7 cellular contexts compared by ENCODE assay signal in genomic region chr11:76380161-76380976, GRCh38. TPM values are rescaled to one million over a fixed set of nuclear protein-coding genes. Genes with fewer than 3 reads are reported as not detected.
DNase-seq lines count a peak whose midpoint lies in the region; ATAC-seq and TF ChIP-seq lines count a peak whose summit lies in the region.

No MANE protein-coding gene starts in this region.

- H3K9me3 ChIP-seq in heart left ventricle, result no peaks in the 10 kb centered on the region
- no peaks in the 10 kb centered on the region for H3K9me3 ChIP-seq in aorta (ENCODE audit: control insufficient read depth, low read length)

- H3K27me3 ChIP-seq in heart left ventricle (no peaks in the 10 kb centered on the region), rectal smooth muscle tissue (ENCODE audit: control insufficient read depth, insufficient read depth, low read length) (no peaks in the 10 kb centered on the region), aorta (ENCODE audit: control insufficient read depth in 1 of 2, insufficient read depth in 2 of 2, low read length in 1 of 2) (no peaks in the 10 kb centered on the region)

- peak overlapping the region; percentile 40 for H3K9ac ChIP-seq in rectal smooth muscle tissue (ENCODE audit: low read length)

- peak overlapping the region; percentile 82 to 92 (median 87) for H3K27ac ChIP-seq in heart left ventricle
- H3K27ac ChIP-seq in rectal smooth muscle tissue (ENCODE audit: low read depth, low read length), result peak overlapping the region; percentile 65
- no peak overlapping the region for H3K27ac ChIP-seq in aorta (ENCODE audit: low read depth in 1 of 2, low read length in 2 of 2)

- H3K4me1 ChIP-seq in heart left ventricle (peaks cover 0 to 58% (median 32%) of the 10 kb centered on the region in 12 donors), rectal smooth muscle tissue (ENCODE audit: control insufficient read depth, insufficient read depth, low read length) (no peaks in the 10 kb centered on the region), aorta (ENCODE audit: control insufficient read depth in 1 of 2, insufficient read depth in 2 of 2, low read length in 2 of 2) (no peaks in the 10 kb centered on the region)

- WGBS in heart left ventricle, 4 donors, result 0 to 1% (median 0%) methylated on average over 18 to 84 of the region's 84 CpGs
- WGBS in aorta, 2 donors, result 0 to 1% methylated on average over 33 to 84 of the region's 84 CpGs

- H3K4me3 ChIP-seq in heart left ventricle (peak overlapping the region; percentile 72 to 99 (median 93)), rectal smooth muscle tissue (ENCODE audit: low read length) (peak overlapping the region; percentile 85), aorta (ENCODE audit: low read length in 2 of 2) (peak overlapping the region; percentile 71 to 90)

- no peak for TF ChIP-seq POLR2A in heart left ventricle (IDR thresholded peaks at IDR 0.05)

- H3K36me3 ChIP-seq in heart left ventricle (peaks cover 0 to 6% (median 0%) of the 10 kb centered on the region in 9 donors), rectal smooth muscle tissue (ENCODE audit: control insufficient read depth, insufficient read depth, low read length) (no peaks in the 10 kb centered on the region), aorta (ENCODE audit: control insufficient read depth in 1 of 2, insufficient read depth in 2 of 2, low read length in 1 of 2) (no peaks in the 10 kb centered on the region)

- ATAC-seq in GM18502 (IDR thresholded peaks at IDR 0.05; ENCODE audit: poor library complexity, unreplicated experiment), result peak; percentile 17
- ATAC-seq in HG02884 (IDR thresholded peaks at IDR 0.05; ENCODE audit: unreplicated experiment), result peak; percentile 15
- peak in 1 of 4 donors; percentile 6 for ATAC-seq in heart left ventricle
- ATAC-seq in aorta (ENCODE audit: low FRiP score), result peak; percentile 16

- intact Hi-C loops in heart left ventricle (cut with DNase I) (loop anchor here in 7 of 10 donors (2.0 to 5.0 kb wide), 3 partner anchors 62 to 173 kb away; partner anchors contain the start of genes EMSY (in 2 of the 7) and WNT11 (in 2 of the 7)), aorta (cut with DNase I) (loop anchor here (2.0 to 10.0 kb wide), 3 partner anchors 62 to 294 kb away; partner anchors contain the start of genes EMSY (in 1 of the 2) and LRRC32 (in 1 of the 2))

- TF ChIP-seq CTCF in heart left ventricle (IDR thresholded peaks at IDR 0.05), result no peak

- DNase-seq in activated naive CD4-positive, alpha-beta T cell treated with Interleukin-2 at 50 U/mL for 16 hours, result peak; percentile 75
- DNase-seq in heart left ventricle (peak in 4 of 5 donors; percentile 29 to 45 (median 42)), aorta (peak; percentile 53 to 84)

TF ChIP-seq in PFSK-1, 5 proteins besides CTCF, POLR2A, EP300 and RAD21:
- peak; percentile 46; the same call in 1 of the 2 replicates for TF ChIP-seq SIN3A (IDR thresholded peaks at IDR 0.05; ENCODE audit: borderline replicate concordance, insufficient read depth, low read length)
- peak; percentile 44; the same call in 1 of the 2 replicates for TF ChIP-seq TAF1 (IDR thresholded peaks at IDR 0.05; ENCODE audit: borderline replicate concordance, insufficient read depth, low read length)
- TF ChIP-seq REST (IDR thresholded peaks at IDR 0.05; ENCODE audit: insufficient read depth in 1 of 2, low read depth in 2 of 2, low read length in 2 of 2), result no peak

RNA-seq across cellular contexts. Expression of gene THAP12, which starts 0.6 kb away (rescaled TPM):
- 16.1 TPM for polyA plus RNA-seq in PFSK-1 (2012; ENCODE audit: insufficient read length, low read depth)
- 10 to 100 TPM; 14.2 to 29.3 (median 19.5) TPM for total RNA-seq in heart left ventricle
- polyA plus RNA-seq in heart left ventricle, result 10 to 100 TPM in 1 of 2 donors, 1 to 10 TPM in 1; 9.5 to 17.9 TPM
- total RNA-seq in aorta, result 10 to 100 TPM; 36.7 to 41.0 TPM
- 10 to 100 TPM; 20.4 to 27.7 TPM for polyA plus RNA-seq in aorta

RNA-seq across cellular contexts. Expression of gene GVQW3, which starts 0.8 kb away (rescaled TPM):
- 1.4 TPM for polyA plus RNA-seq in PFSK-1 (2012; ENCODE audit: insufficient read length, low read depth)
- 1 to 10 TPM in 6 of 9 donors, under 1 TPM in 3; 0.19 to 2.3 (median 1.2) TPM for total RNA-seq in heart left ventricle
- polyA plus RNA-seq in heart left ventricle, result under 1 TPM; 0.33 to 0.65 TPM
- total RNA-seq in aorta, result 1 to 10 TPM; 1.9 to 3.7 TPM
- polyA plus RNA-seq in aorta, result 1 to 10 TPM in 1 of 2 donors, under 1 TPM in 1; 0.50 to 2.0 TPM

Comparison
In these comparisons a context has a peak if more than half of its experiments do, and no peak if none do; other contexts are left out.
1. H3K27ac ChIP-seq: peak in heart left ventricle (12 of 12) and rectal smooth muscle tissue (single experiment); none in aorta (0 of 2).
2. Peak in every context shown above with its lines, with median percentiles within 50 percentile points of each other: DNase-seq and H3K4me3 ChIP-seq.